Comparison of ENCODE assay signal across 29 cellular contexts in the genomic region with DNA sequence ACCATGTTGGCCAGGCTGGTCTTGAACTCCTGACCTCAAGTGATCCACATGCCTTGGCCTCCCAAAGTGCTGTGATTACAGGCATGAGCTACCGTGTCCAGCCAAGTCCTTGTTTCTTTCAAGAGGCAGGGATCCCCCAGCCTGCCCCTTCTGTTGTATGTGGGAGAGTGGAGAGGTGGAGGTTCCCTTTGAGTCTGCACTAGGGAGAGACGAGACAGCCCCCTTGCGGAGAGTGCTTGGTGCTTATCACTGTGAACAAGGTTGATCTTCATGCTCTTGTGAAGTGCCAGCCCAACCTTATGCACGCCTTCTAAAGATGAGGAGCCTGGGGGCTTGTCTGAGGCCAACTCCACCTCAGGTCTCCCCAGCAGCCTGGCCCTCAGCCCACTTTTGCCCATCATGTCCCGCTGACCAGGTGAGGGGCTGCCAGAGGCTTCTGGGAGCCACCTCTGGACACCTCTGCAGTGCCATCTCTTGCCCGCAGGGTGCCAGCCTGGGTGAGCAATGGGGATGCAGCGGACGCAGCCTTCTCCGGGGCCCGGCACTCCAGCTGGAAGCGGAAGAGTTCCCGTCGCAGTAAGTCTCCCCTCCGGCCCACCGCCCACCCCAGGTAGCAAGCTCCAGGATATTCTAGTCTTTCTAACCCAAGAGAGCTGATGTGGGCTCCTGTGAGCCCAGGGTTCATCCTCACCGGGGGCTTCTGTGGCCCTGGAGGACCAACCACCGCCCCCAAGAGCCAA.
DNase-seq lines count a peak whose midpoint lies in the region; ATAC-seq, FAIRE-seq and TF ChIP-seq lines count a peak whose summit lies in the region.
"Had no signal": no experiment of that assay in that cellular context is flagged by ENCODE, and none has a peak within 500 bp of the region (broad histone marks: within the 10 kb centered on the region; RNA-seq: fewer than 3 reads in every experiment).

No MANE protein-coding gene starts in this region.

- H3K4me3 ChIP-seq in HepG2 (replicated peaks in 1 of 3; ENCODE audit: insufficient read depth in 1 of 3, low read depth in 2 of 3, low read length in 3 of 3) (no peak overlapping the region), right lobe of liver (no peak overlapping the region), mesendoderm (ENCODE audit: low read length) (no peak overlapping the region)
- H3K4me3 ChIP-seq: adrenal gland, esophagus squamous epithelium, Peyer's patch had no signal

- H3K4me3 Mint-ChIP-seq in WTC11 (no peak overlapping the region), nephron progenitor cell (no peak overlapping the region)
- H3K4me3 Mint-ChIP-seq: activated T-cell treated with anti-CD3 and anti-CD28 coated beads, Interleukin-2, amount 50 U/mL, for 24 hours; CD8-positive, alpha-beta T cell; nephron; T-helper 1 cell treated with Interleukin-12 subunit alpha and Interleukin-12 subunit beta and Interleukin-4 antibody, amounts not matched to agents 30 μg/mL and 1 μg/mL, for 36 hours had no signal

- H3K36me3 Mint-ChIP-seq in WTC11 (0 out of 2 replicates have a peak, but pooled peaks cover 2% of the 10 kb centered on the region), nephron progenitor cell (ENCODE audit: low read depth) (peaks cover 10% of the 10 kb centered on the region)
- H3K36me3 Mint-ChIP-seq: CD8-positive, alpha-beta T cell had no signal

- H2BK15ac ChIP-seq in mesendoderm (replicated peaks; ENCODE audit: low read depth): no peak overlapping the region

- no peak for FAIRE-seq in HepG2 (lab: Jason Lieb, UNC)
- FAIRE-seq: frontal cortex, GM12891, HTR-8/SVneo had no signal

- H3K27ac ChIP-seq in HepG2 (ENCODE audit: extremely low read length, insufficient read depth, low read length) (no peak overlapping the region), right lobe of liver (no peak overlapping the region), mesendoderm (ENCODE audit: low read depth, low read length) (no peak overlapping the region)
- H3K27ac ChIP-seq: brain microvascular endothelial cell had no signal

- no peak overlapping the region for H4K5ac ChIP-seq in mesendoderm (ENCODE audit: low read length)

- H3K56ac ChIP-seq in mesendoderm (ENCODE audit: low read length): no peak overlapping the region

- H3K4me1 Mint-ChIP-seq in WTC11 (peaks cover 24% of the 10 kb centered on the region), nephron progenitor cell (peaks cover 90% of the 10 kb centered on the region)

- H3K27me3 Mint-ChIP-seq in WTC11 (ENCODE audit: low read depth) (no peaks in the 10 kb centered on the region), nephron progenitor cell (ENCODE audit: low read depth, poor library complexity) (peaks cover 11% of the 10 kb centered on the region)

- WGBS in HepG2 (ENCODE audit: low lambda C conversion rate): 95% methylated on average over 6 of the region's 17 CpGs
- WGBS in right lobe of liver (ENCODE audit: insufficient coverage, low coverage, low lambda C conversion rate, missing lambda C conversion rate): 0% methylated on average over 1 of the region's 17 CpGs
- no CpG with 5 or more reads among the region's 17 CpGs for WGBS in mesendoderm (ENCODE audit: extremely low coverage, insufficient coverage, low lambda C conversion rate)

- H3K27ac Mint-ChIP-seq in WTC11: no peak overlapping the region
- no peak overlapping the region for H3K27ac Mint-ChIP-seq in nephron progenitor cell
- H3K27ac Mint-ChIP-seq: activated T-cell treated with anti-CD3 and anti-CD28 coated beads, Interleukin-2, amount 50 U/mL, for 24 hours; CD8-positive, alpha-beta T cell; nephron; T-helper 1 cell treated with Interleukin-12 subunit alpha and Interleukin-12 subunit beta and Interleukin-4 antibody, amounts not matched to agents 30 μg/mL and 1 μg/mL, for 36 hours had no signal

- in situ Hi-C loops in HepG2 (cut with HindIII; ENCODE audit: extremely low pct_ligation_motif_present, low pct_unique_long_range_greater_than_20kb): no loop called here

- H3K27me3 ChIP-seq in HepG2 (ENCODE audit: control insufficient read depth in 1 of 2, insufficient read depth in 2 of 2, low read length in 2 of 2) (no peaks in the 10 kb centered on the region), right lobe of liver (no peaks in the 10 kb centered on the region), mesendoderm (ENCODE audit: insufficient read depth, low read length, poor library complexity) (no peaks in the 10 kb centered on the region)
- H3K27me3 ChIP-seq: adrenal gland, brain microvascular endothelial cell, esophagus squamous epithelium, Peyer's patch had no signal

- no peak overlapping the region for H4K8ac ChIP-seq in mesendoderm (ENCODE audit: low read depth, low read length)

- intact Hi-C loops in HepG2 (cut with micrococcal nuclease; ENCODE audit: unreplicated experiment) (no loop called here), right lobe of liver (cut with DNase I) (loop anchor here in 1 of 2 donors (10.0 kb wide), 1 partner anchor 97 kb away; no protein-coding TSS in a partner anchor), head of caudate nucleus (cut with DNase I) (no loop called here)

- POLR2A ChIA-PET in HepG2 (lab: Yijun Ruan, JAX) (no interaction called here), WTC11 (lab: Charles Lee) (no interaction called here)

- H3K4me2 ChIP-seq in HepG2 (ENCODE audit: low read depth, low read length) (no peak overlapping the region), mesendoderm (ENCODE audit: low read length) (no peak overlapping the region)

- H3K9me3 Mint-ChIP-seq in WTC11 (no peaks in the 10 kb centered on the region), nephron progenitor cell (no peaks in the 10 kb centered on the region)
- H3K9me3 Mint-ChIP-seq: activated T-cell treated with anti-CD3 and anti-CD28 coated beads, Interleukin-2, amount 50 U/mL, for 24 hours; CD8-positive, alpha-beta T cell; nephron; T-helper 1 cell treated with Interleukin-12 subunit alpha and Interleukin-12 subunit beta and Interleukin-4 antibody, amounts not matched to agents 30 μg/mL and 1 μg/mL, for 36 hours had no signal

- no peak overlapping the region for H2BK120ac ChIP-seq in mesendoderm (ENCODE audit: low read depth, low read length)

- peaks cover 5% of the 10 kb centered on the region; the same call in 1 of the 2 replicates for H4K20me1 ChIP-seq in HepG2 (ENCODE audit: insufficient read depth, low read length)

- H3K9me3 ChIP-seq in HepG2 (ENCODE audit: low read length) (no peaks in the 10 kb centered on the region), right lobe of liver (no peaks in the 10 kb centered on the region)
- H3K9me3 ChIP-seq: adrenal gland, esophagus squamous epithelium, Peyer's patch had no signal

- DNase-seq in HepG2 (ENCODE audit: low spot score) (no peak), right lobe of liver (no peak), WTC11 (ENCODE audit: low spot score) (peak; percentile 54), mesendoderm (peak; percentile 62), head of caudate nucleus (no peak), dedifferentiated amniotic fluid mesenchymal stem cell (ENCODE audit: extremely low spot score) (no peak), nephron progenitor cell (no peak), DMS 273 (lab: John Stamatoyannopoulos, UW; ENCODE audit: unreplicated experiment) (no peak)
- DNase-seq: activated CD4-positive, alpha-beta T cell treated with anti-CD3 and anti-CD28 coated beads for 48 hours; activated T-cell treated with anti-CD3 and anti-CD28 coated beads, Interleukin-2, amount 50 U/mL, for 24 hours; adrenal gland; brain microvascular endothelial cell; CD8-positive, alpha-beta T cell; DMS153; esophagus squamous epithelium; hypothalamus; MV-4-11; NCI-H1694 treated with DMSO at 0.1 percent for 48 hours; NCI-H2171; Peyer's patch; posterior cingulate gyrus; stimulated activated CD4-positive, alpha-beta T cell treated with anti-CD3 and anti-CD28 coated beads, Interleukin-4, amount 100 ng/mL, for 4 hours; stimulated activated naive CD4-positive, alpha-beta T cell had no signal

- TF ChIP-seq RAD21 in HepG2 (CRISPR knock-in tag; IDR thresholded peaks at IDR 0.05): no peak

- H2AFZ ChIP-seq in HepG2 (ENCODE audit: low read length): no peak overlapping the region

- peaks cover 25% of the 10 kb centered on the region for H3K4me1 ChIP-seq in HepG2 (ENCODE audit: insufficient read depth, low read length)
- peaks cover 0 to 28% (median 5%) of the 10 kb centered on the region in 4 donors for H3K4me1 ChIP-seq in right lobe of liver
- H3K4me1 ChIP-seq in mesendoderm (ENCODE audit: control insufficient read depth, low read depth, low read length): peaks cover 3% of the 10 kb centered on the region

- no peak overlapping the region for H3K4ac ChIP-seq in mesendoderm (ENCODE audit: low read depth, low read length)

- peaks cover 3% of the 10 kb centered on the region for H3K79me1 ChIP-seq in mesendoderm (ENCODE audit: low read length)

- CTCF ChIA-PET in HepG2 (lab: Yijun Ruan, JAX; ENCODE audit: low intra/inter-chr PET ratio, low total read pairs): no interaction called here
- CTCF ChIA-PET in WTC11 (lab: Charles Lee): interaction anchor here (0.6 to 18.6 kb wide), 13 partner anchors 10 to 162 kb away, joined by 3 to 273 read pairs (median 4); no protein-coding TSS in a partner anchor

- peaks cover 21% of the 10 kb centered on the region for H3K79me2 ChIP-seq in HepG2 (ENCODE audit: insufficient read depth, low read length)
- no peaks in the 10 kb centered on the region for H3K79me2 ChIP-seq in mesendoderm (ENCODE audit: control insufficient read depth, insufficient read depth, low read length)

- no peak overlapping the region for H3K23ac ChIP-seq in mesendoderm (ENCODE audit: low read length)

- no peak overlapping the region for H2AK5ac ChIP-seq in mesendoderm (ENCODE audit: low read length)

- no peak overlapping the region for H3K18ac ChIP-seq in mesendoderm (ENCODE audit: low read length)

- TF ChIP-seq EP300 in HepG2 (IDR thresholded peaks at IDR 0.05; ENCODE audit: low read depth in 2 of 2, low read length in 2 of 2): no peak
- no peak for TF ChIP-seq EP300 in HepG2 (CRISPR knock-in tag; IDR thresholded peaks at IDR 0.05; ENCODE audit: borderline replicate concordance)

- no peak overlapping the region for H2BK5ac ChIP-seq in mesendoderm (ENCODE audit: low read length)

- no peak for TF ChIP-seq POLR2A in HepG2 (IDR thresholded peaks at IDR 0.05; ENCODE audit: insufficient read depth in 1 of 2, low read depth in 2 of 2, low read length in 2 of 2)
- TF ChIP-seq POLR2A in right lobe of liver (IDR thresholded peaks at IDR 0.05): no peak

- H3K9ac ChIP-seq in HepG2 (ENCODE audit: insufficient read depth, low read depth, low read length) (no peak overlapping the region), mesendoderm (ENCODE audit: low read length) (no peak overlapping the region)

- ATAC-seq in HepG2 (no peak), right lobe of liver (no peak), WTC11 (peak; percentile 75)
- ATAC-seq: CD8-positive, alpha-beta T cell; sciatic nerve had no signal

- no TSS peak for BruUV-seq in HepG2 (replicated peaks; lab: Mats Ljungman, UMichigan)

- H3K36me3 ChIP-seq in HepG2 (replicated peaks in 1 of 2; ENCODE audit: control insufficient read depth in 1 of 2, insufficient read depth in 2 of 2, low read length in 2 of 2) (peaks cover 37 to 83% of the 10 kb centered on the region in 2 experiments), right lobe of liver (peaks cover 0 to 52% (median 21%) of the 10 kb centered on the region in 4 donors), mesendoderm (ENCODE audit: control insufficient read depth, insufficient read depth, low read length) (no peaks in the 10 kb centered on the region)
- H3K36me3 ChIP-seq: adrenal gland, brain microvascular endothelial cell, Peyer's patch had no signal

- TF ChIP-seq CTCF in HepG2 (CRISPR knock-in tag; IDR thresholded peaks at IDR 0.05) (no peak), right lobe of liver (IDR thresholded peaks at IDR 0.05) (no peak), WTC11 (IDR thresholded peaks at IDR 0.05) (no peak), nephron progenitor cell (IDR thresholded peaks at IDR 0.05) (no peak)

Comparison
In these comparisons a context has a peak if more than half of its experiments do, and no peak if none do; other contexts are left out.
1. DNase-seq: peak in WTC11 (single experiment) and mesendoderm (single experiment); none in HepG2 (single experiment), right lobe of liver (0 of 3), head of caudate nucleus (0 of 42), dedifferentiated amniotic fluid mesenchymal stem cell (single experiment), nephron progenitor cell (single experiment) and DMS 273 (single experiment).